ENCODE assay signal across 21 cellular contexts in the genomic region with DNA sequence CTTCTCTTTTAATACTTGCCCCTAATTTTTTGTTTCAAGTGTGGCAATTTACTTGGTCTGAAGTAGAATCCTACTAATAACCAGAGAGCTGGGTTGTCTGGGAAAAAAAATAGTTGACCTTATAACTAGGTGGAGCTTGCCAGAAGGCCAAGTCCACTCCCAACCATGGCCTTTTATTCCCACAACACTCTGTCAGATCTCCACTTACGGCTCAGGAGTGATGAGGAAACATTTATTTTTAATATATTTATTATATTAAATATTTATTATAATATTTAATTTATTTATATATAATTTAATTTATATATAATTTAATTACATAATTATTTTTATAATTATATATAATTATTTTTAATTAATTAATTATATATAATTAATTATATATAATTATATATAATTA. TPM values are rescaled to one million over a fixed set of nuclear protein-coding genes. Genes with fewer than 3 reads are reported as not detected.
"Had no signal": no experiment of that assay in that cellular context is flagged by ENCODE, and none has a peak within 500 bp of the region (broad histone marks: within the 10 kb centered on the region; RNA-seq: fewer than 3 reads in every experiment).

No MANE protein-coding gene starts in this region.

- H3K4me3 ChIP-seq: MG63 had no signal

- H3K36me3 ChIP-seq: MG63 had no signal

- H3K27me3 ChIP-seq: MG63 had no signal

- H3K4me1 Mint-ChIP-seq: IgD-negative memory B cell had no signal

- H3K27ac Mint-ChIP-seq: IgD-negative memory B cell; T-helper 1 cell treated with Interleukin-12 subunit alpha and Interleukin-12 subunit beta and Interleukin-4 antibody, amounts not matched to agents 30 μg/mL and 1 μg/mL, for 36 hours had no signal

- H3K27ac ChIP-seq: RWPE1 had no signal

- FAIRE-seq: HepG2 had no signal

- DNase-seq: MG63; NCI-H1092; NCI-H1105 treated with DMSO at 0.1 percent for 48 hours; NCI-H1417 treated with DMSO at 0.1 percent for 48 hours; NCI-H146; NCI-H1694 treated with DMSO at 0.1 percent for 48 hours; NCI-H1930; NCI-H2081; NCI-H2227 treated with DMSO at 0.1 percent for 48 hours; NCI-H524; NCI-H526 treated with DMSO at 0.1 percent for 48 hours; NCI-H774; NK-92 treated with Interleukin-12 subunit alpha and Interleukin-12 subunit beta, amount 100 ng/mL, for 24 hours; PC-3; SHP77 had no signal

- H3K9me3 Mint-ChIP-seq: T-helper 1 cell treated with Interleukin-12 subunit alpha and Interleukin-12 subunit beta and Interleukin-4 antibody, amounts not matched to agents 30 μg/mL and 1 μg/mL, for 36 hours had no signal

- ATAC-seq: Panc1, PC-3 had no signal

- H3K9me3 ChIP-seq: MG63 had no signal

- H3K4me3 Mint-ChIP-seq: IgD-negative memory B cell; T-helper 1 cell treated with Interleukin-12 subunit alpha and Interleukin-12 subunit beta and Interleukin-4 antibody, amounts not matched to agents 30 μg/mL and 1 μg/mL, for 36 hours had no signal

RNA-seq across cellular contexts. Expression of a gene that starts 58.8 kb away (rescaled TPM):
- total RNA-seq: OCI-LY7 had no signal
- polyA plus RNA-seq: IgD-negative memory B cell had no signal
